Comparison of ENCODE assay signal across 1 cellular context in the genomic region with DNA sequence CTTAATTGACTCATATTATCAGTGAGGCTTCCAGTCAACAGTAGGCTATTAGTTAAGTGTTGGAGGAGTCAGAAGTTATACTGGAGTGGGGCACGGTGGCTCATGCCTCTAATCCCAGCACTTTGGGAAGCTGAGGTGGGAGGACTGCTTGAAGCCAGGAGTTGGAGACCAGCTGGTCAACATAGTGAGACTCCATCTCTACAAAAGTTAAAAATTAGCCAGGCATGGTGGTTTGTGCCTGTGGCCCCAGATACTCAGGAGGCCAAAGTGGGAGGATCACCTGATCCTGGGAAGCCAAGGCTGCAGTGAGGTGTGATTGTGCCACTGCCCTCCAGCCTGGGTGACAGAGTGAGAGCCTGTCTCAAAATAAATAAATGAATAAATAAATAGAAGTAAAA.
TF ChIP-seq lines count a peak whose summit lies in the region.

No MANE protein-coding gene starts in this region.

TF ChIP-seq in HepG2, 621 proteins besides CTCF, POLR2A, EP300 and RAD21 (continued from another document and continues in another):
- peak; percentile 27; the same call in 1 of the 2 replicates for TF ChIP-seq ZNF281 (CRISPR knock-in tag; IDR thresholded peaks at IDR 0.05; ENCODE audit: borderline replicate concordance)
- TF ChIP-seq, protein P1, sequence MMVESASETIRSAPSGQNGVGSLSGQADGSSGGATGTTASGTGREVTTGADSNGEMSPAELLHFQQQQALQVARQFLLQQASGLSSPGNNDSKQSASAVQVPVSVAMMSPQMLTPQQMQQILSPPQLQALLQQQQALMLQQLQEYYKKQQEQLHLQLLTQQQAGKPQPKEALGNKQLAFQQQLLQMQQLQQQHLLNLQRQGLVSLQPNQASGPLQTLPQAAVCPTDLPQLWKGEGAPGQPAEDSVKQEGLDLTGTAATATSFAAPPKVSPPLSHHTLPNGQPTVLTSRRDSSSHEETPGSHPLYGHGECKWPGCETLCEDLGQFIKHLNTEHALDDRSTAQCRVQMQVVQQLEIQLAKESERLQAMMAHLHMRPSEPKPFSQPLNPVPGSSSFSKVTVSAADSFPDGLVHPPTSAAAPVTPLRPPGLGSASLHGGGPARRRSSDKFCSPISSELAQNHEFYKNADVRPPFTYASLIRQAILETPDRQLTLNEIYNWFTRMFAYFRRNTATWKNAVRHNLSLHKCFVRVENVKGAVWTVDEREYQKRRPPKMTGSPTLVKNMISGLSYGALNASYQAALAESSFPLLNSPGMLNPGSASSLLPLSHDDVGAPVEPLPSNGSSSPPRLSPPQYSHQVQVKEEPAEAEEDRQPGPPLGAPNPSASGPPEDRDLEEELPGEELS (CRISPR knock-in tag; IDR thresholded peaks at IDR 0.05), result peak; percentile 59; the same call in 1 of the 2 replicates
- TF ChIP-seq KDM6A (CRISPR knock-in tag; IDR thresholded peaks at IDR 0.05; ENCODE audit: low read depth), result peak; percentile 53; the same call in 1 of the 2 replicates
- TF ChIP-seq, protein P2, sequence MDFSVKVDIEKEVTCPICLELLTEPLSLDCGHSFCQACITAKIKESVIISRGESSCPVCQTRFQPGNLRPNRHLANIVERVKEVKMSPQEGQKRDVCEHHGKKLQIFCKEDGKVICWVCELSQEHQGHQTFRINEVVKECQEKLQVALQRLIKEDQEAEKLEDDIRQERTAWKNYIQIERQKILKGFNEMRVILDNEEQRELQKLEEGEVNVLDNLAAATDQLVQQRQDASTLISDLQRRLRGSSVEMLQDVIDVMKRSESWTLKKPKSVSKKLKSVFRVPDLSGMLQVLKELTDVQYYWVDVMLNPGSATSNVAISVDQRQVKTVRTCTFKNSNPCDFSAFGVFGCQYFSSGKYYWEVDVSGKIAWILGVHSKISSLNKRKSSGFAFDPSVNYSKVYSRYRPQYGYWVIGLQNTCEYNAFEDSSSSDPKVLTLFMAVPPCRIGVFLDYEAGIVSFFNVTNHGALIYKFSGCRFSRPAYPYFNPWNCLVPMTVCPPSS (IDR thresholded peaks at IDR 0.05), result no peak
- peak; percentile 97 for TF ChIP-seq HNF1A (IDR thresholded peaks at IDR 0.05; ENCODE audit: low read depth)
- peak; percentile 97 for TF ChIP-seq HNF1A (CRISPR knock-in tag; IDR thresholded peaks at IDR 0.05; ENCODE audit: borderline replicate concordance)
- peak; percentile 29; the same call in 1 of the 2 replicates for TF ChIP-seq HOXA3 (CRISPR knock-in tag; IDR thresholded peaks at IDR 0.05)
- 0 out of 2 replicates have a peak, but pooled peaks have one; percentile 23 for TF ChIP-seq SIX4 (CRISPR knock-in tag; IDR thresholded peaks at IDR 0.05)
- no peak for TF ChIP-seq MIER2 (CRISPR knock-in tag; IDR thresholded peaks at IDR 0.05)
- no peak for TF ChIP-seq GZF1 (CRISPR knock-in tag; IDR thresholded peaks at IDR 0.05)
- TF ChIP-seq SUZ12 (IDR thresholded peaks at IDR 0.05; ENCODE audit: low read depth, low read length), result no peak
- no peak for TF ChIP-seq TERF1 (CRISPR knock-in tag; IDR thresholded peaks at IDR 0.05)
- no peak for TF ChIP-seq TCF7L2 (IDR thresholded peaks at IDR 0.05; ENCODE audit: low read depth, low read length)
- TF ChIP-seq EEA1 (CRISPR knock-in tag; IDR thresholded peaks at IDR 0.05; ENCODE audit: borderline replicate concordance), result no peak
- no peak for TF ChIP-seq ZMYM4 (CRISPR knock-in tag; IDR thresholded peaks at IDR 0.05)
- TF ChIP-seq, protein P3, sequence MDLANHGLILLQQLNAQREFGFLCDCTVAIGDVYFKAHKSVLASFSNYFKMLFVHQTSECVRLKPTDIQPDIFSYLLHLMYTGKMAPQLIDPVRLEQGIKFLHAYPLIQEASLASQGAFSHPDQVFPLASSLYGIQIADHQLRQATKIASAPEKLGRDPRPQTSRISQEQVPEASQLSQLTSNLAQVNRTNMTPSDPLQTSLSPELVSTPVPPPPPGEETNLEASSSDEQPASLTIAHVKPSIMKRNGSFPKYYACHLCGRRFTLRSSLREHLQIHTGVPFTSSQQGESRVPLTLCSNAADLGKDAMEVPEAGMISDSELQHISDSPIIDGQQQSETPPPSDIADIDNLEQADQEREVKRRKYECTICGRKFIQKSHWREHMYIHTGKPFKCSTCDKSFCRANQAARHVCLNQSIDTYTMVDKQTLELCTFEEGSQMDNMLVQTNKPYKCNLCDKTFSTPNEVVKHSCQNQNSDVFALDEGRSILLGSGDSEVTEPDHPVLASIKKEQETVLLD (CRISPR knock-in tag; IDR thresholded peaks at IDR 0.05; ENCODE audit: low read depth), result no peak
- TF ChIP-seq ZNF788 (CRISPR knock-in tag; IDR thresholded peaks at IDR 0.05; ENCODE audit: borderline replicate concordance), result peak; percentile 63; the same call in 1 of the 2 replicates
- TF ChIP-seq SAP130 (CRISPR knock-in tag; IDR thresholded peaks at IDR 0.05; ENCODE audit: low read depth), result peak; percentile 76
- TF ChIP-seq ZNF446 (CRISPR knock-in tag; IDR thresholded peaks at IDR 0.05), result no peak
- no peak for TF ChIP-seq ZNF431 (CRISPR knock-in tag; IDR thresholded peaks at IDR 0.05; ENCODE audit: borderline replicate concordance, low read depth)
- peak; percentile 31; the same call in 1 of the 2 replicates for TF ChIP-seq ZNF331 (CRISPR knock-in tag; IDR thresholded peaks at IDR 0.05)
- TF ChIP-seq ZNF564 (CRISPR knock-in tag; IDR thresholded peaks at IDR 0.05), result no peak
- TF ChIP-seq ZNF513 (CRISPR knock-in tag; conservative IDR thresholded peaks at IDR 0.05), result no peak
- no peak for TF ChIP-seq YEATS4 (CRISPR knock-in tag; IDR thresholded peaks at IDR 0.05; ENCODE audit: borderline replicate concordance)
- no peak for TF ChIP-seq ZNF703 (CRISPR knock-in tag; IDR thresholded peaks at IDR 0.05; ENCODE audit: borderline replicate concordance)
- no peak for TF ChIP-seq TBP (CRISPR knock-in tag; IDR thresholded peaks at IDR 0.05)
- TF ChIP-seq ZBTB7B (CRISPR knock-in tag; IDR thresholded peaks at IDR 0.05), result no peak
- TF ChIP-seq, protein P4, sequence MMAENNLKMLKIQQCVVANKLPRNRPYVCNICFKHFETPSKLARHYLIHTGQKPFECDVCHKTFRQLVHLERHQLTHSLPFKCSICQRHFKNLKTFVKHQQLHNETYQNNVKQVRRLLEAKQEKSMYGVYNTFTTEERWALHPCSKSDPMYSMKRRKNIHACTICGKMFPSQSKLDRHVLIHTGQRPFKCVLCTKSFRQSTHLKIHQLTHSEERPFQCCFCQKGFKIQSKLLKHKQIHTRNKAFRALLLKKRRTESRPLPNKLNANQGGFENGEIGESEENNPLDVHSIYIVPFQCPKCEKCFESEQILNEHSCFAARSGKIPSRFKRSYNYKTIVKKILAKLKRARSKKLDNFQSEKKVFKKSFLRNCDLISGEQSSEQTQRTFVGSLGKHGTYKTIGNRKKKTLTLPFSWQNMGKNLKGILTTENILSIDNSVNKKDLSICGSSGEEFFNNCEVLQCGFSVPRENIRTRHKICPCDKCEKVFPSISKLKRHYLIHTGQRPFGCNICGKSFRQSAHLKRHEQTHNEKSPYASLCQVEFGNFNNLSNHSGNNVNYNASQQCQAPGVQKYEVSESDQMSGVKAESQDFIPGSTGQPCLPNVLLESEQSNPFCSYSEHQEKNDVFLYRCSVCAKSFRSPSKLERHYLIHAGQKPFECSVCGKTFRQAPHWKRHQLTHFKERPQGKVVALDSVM (CRISPR knock-in tag; IDR thresholded peaks at IDR 0.05), result peak; percentile 92
- TF ChIP-seq, protein P5, sequence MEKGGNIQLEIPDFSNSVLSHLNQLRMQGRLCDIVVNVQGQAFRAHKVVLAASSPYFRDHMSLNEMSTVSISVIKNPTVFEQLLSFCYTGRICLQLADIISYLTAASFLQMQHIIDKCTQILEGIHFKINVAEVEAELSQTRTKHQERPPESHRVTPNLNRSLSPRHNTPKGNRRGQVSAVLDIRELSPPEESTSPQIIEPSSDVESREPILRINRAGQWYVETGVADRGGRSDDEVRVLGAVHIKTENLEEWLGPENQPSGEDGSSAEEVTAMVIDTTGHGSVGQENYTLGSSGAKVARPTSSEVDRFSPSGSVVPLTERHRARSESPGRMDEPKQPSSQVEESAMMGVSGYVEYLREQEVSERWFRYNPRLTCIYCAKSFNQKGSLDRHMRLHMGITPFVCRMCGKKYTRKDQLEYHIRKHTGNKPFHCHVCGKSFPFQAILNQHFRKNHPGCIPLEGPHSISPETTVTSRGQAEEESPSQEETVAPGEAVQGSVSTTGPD (CRISPR knock-in tag; IDR thresholded peaks at IDR 0.05), result no peak
- peak; percentile 42; the same call in 1 of the 2 replicates for TF ChIP-seq CHD4 (IDR thresholded peaks at IDR 0.05; ENCODE audit: borderline replicate concordance, low read length)
- peak; percentile 16; the same call in 1 of the 2 replicates for TF ChIP-seq MIER3 (CRISPR knock-in tag; IDR thresholded peaks at IDR 0.05; ENCODE audit: borderline replicate concordance)
- TF ChIP-seq STAG1 (CRISPR knock-in tag; IDR thresholded peaks at IDR 0.05), result 0 out of 2 replicates have a peak, but pooled peaks have one; percentile 6
- TF ChIP-seq, protein P6, sequence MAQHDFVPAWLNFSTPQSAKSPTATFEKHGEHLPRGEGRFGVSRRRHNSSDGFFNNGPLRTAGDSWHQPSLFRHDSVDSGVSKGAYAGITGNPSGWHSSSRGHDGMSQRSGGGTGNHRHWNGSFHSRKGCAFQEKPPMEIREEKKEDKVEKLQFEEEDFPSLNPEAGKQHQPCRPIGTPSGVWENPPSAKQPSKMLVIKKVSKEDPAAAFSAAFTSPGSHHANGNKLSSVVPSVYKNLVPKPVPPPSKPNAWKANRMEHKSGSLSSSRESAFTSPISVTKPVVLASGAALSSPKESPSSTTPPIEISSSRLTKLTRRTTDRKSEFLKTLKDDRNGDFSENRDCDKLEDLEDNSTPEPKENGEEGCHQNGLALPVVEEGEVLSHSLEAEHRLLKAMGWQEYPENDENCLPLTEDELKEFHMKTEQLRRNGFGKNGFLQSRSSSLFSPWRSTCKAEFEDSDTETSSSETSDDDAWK (CRISPR knock-in tag; IDR thresholded peaks at IDR 0.05), result no peak
